19 cellular contexts compared by ENCODE assay signal in the genomic region with DNA sequence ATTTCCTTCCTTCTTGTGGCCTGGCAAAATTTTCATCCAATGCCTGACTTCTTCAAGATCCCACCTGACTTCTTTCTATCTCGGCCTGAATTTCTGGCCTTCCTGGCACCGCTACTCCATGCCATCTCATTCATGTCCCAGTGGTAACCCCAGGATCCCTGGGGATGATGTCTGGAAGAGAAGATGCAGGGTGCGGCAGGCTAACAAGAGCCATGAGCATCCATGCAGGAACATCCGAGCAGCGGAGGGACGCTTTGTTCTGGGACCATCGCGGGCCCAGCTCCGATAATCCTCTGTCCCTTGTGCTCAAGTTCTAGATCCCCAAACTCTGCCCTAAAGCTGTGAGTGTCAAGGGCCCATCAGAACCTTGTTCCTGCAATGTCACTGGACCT. TPM values are rescaled to one million over a fixed set of nuclear protein-coding genes. Genes with fewer than 3 reads are reported as not detected.
A peak's percentile ranks its signal among the peaks of the same experiment; 100 is the strongest.
DNase-seq lines count a peak whose midpoint lies in the region; ATAC-seq and TF ChIP-seq lines count a peak whose summit lies in the region.
"Had no signal": no experiment of that assay in that cellular context is flagged by ENCODE, and none has a peak within 500 bp of the region (broad histone marks: within the 10 kb centered on the region; RNA-seq: fewer than 3 reads in every experiment).

No MANE protein-coding gene starts in this region.

- H3K9ac ChIP-seq in skeletal muscle tissue (ENCODE audit: low read depth in 1 of 3, low read length in 3 of 3) = peak overlapping the region in 2 of 3 donors; percentile 20 to 50

- intact Hi-C loops in lower lobe of right lung (cut with DNase I) = no loop called here

- no peak for TF ChIP-seq CTCF in chondrocyte (IDR thresholded peaks at IDR 0.05)
- TF ChIP-seq CTCF in lower lobe of right lung (IDR thresholded peaks at IDR 0.05) = no peak

- no peaks in the 10 kb centered on the region for H3K27me3 ChIP-seq in lower lobe of right lung (ENCODE audit: low read depth)
- peaks cover 0 to 3% (median 0%) of the 10 kb centered on the region in 3 donors for H3K27me3 ChIP-seq in skeletal muscle tissue (ENCODE audit: control insufficient read depth in 3 of 3, insufficient read depth in 3 of 3, low read length in 3 of 3)
- 0 out of 2 replicates have a peak, but pooled peaks cover under 1% of the 10 kb centered on the region for H3K27me3 ChIP-seq in H7 (ENCODE audit: control insufficient read depth, insufficient read depth, low read length)

- H3K36me3 ChIP-seq in lower lobe of right lung = no peaks in the 10 kb centered on the region
- peaks cover 0 to 11% (median 5%) of the 10 kb centered on the region in 3 donors for H3K36me3 ChIP-seq in skeletal muscle tissue (ENCODE audit: control insufficient read depth in 3 of 3, insufficient read depth in 3 of 3, low read length in 3 of 3)
- no peaks in the 10 kb centered on the region for H3K36me3 ChIP-seq in H7 (replicated peaks; ENCODE audit: control insufficient read depth, insufficient read depth, low read length)

- H3K27ac ChIP-seq in lower lobe of right lung (no peak overlapping the region), skeletal muscle tissue (ENCODE audit: low read depth, low read length) (no peak overlapping the region)
- H3K27ac ChIP-seq: RWPE1 had no signal

- no peak overlapping the region for H3K4me3 Mint-ChIP-seq in chondrocyte (ENCODE audit: unreplicated experiment)

- no peak for ATAC-seq in lower lobe of right lung
- ATAC-seq: HCT116, PC-3 had no signal

- DNase-seq in activated gamma-delta T cell treated with Interleukin-2 at 50 U/mL for 16 hours (peak; percentile 1), activated gamma-delta T cell (lab: John Stamatoyannopoulos, UW) (no peak), chondrocyte (ENCODE audit: low spot score) (peak; percentile 66), lower lobe of right lung (peak; percentile 15), UCSD-AML1 (lab: John Stamatoyannopoulos, UW; ENCODE audit: unreplicated experiment) (no peak), H7 (no peak)
- DNase-seq: C1 segment of cervical spinal cord, DMS79 treated with DMSO at 0.1 percent for 48 hours, KBM-7, MV-4-11, NCI-H1436 treated with DMSO at 0.1 percent for 48 hours, NCI-H2029 treated with DMSO at 0.1 percent for 48 hours, NCI-H82, PC-3 had no signal

- no peaks in the 10 kb centered on the region for H3K36me3 Mint-ChIP-seq in chondrocyte (ENCODE audit: low read depth)

- H3K27me3 Mint-ChIP-seq in chondrocyte (ENCODE audit: low read depth) = peaks cover 10% of the 10 kb centered on the region

- H3K4me1 ChIP-seq in lower lobe of right lung (no peaks in the 10 kb centered on the region), skeletal muscle tissue (ENCODE audit: control insufficient read depth in 3 of 3, insufficient read depth in 3 of 3, low read length in 3 of 3) (peaks cover 12 to 35% (median 29%) of the 10 kb centered on the region in 3 donors)

- H3K9me3 ChIP-seq in lower lobe of right lung (no peaks in the 10 kb centered on the region), skeletal muscle tissue (ENCODE audit: control insufficient read depth in 3 of 3, low read length in 3 of 3) (no peaks in the 10 kb centered on the region)

- no peak overlapping the region for H3K27ac Mint-ChIP-seq in chondrocyte (ENCODE audit: unreplicated experiment)

- no peak overlapping the region for H3K4me3 ChIP-seq in lower lobe of right lung
- no peak overlapping the region for H3K4me3 ChIP-seq in skeletal muscle tissue (ENCODE audit: low read length in 3 of 3)
- no peak overlapping the region for H3K4me3 ChIP-seq in H7 (ENCODE audit: insufficient read depth, low read depth, low read length)

- H3K4me1 Mint-ChIP-seq in chondrocyte (ENCODE audit: low read depth) = peaks cover 18% of the 10 kb centered on the region

- no peaks in the 10 kb centered on the region for H3K9me3 Mint-ChIP-seq in chondrocyte (ENCODE audit: low read depth)

RNA-seq across cellular contexts. Expression of gene MYL3, which starts 10.9 kb away (rescaled TPM):
- total RNA-seq in chondrocyte (0.22 to 0.82 TPM in 2 of 3 replicates, not detected in the other), lower lobe of right lung (2.0 TPM), skeletal muscle tissue (53.2 TPM)
- total RNA-seq in H7 (2014; rRNA removed; shearing (Covaris generic)) = 3.0 and 4.1 TPM in 2 replicates
- total RNA-seq: A673, NCI-H460, PC-3 had no signal

RNA-seq across cellular contexts. Expression of gene PTH1R, which starts 25.2 kb away (rescaled TPM):
- total RNA-seq in chondrocyte (2.4 to 6.3 TPM (median 3.1 TPM) in 3 replicates), lower lobe of right lung (14.5 TPM), skeletal muscle tissue (9.4 TPM)
- 32.3 and 35.2 TPM in 2 replicates for total RNA-seq in H7 (2014; rRNA removed; shearing (Covaris generic))
- total RNA-seq: PC-3 had no signal

Comparison
In these comparisons a context has a peak if more than half of its experiments do, and no peak if none do; other contexts are left out.
1. DNase-seq: peak in activated gamma-delta T cell treated with Interleukin-2 at 50 U/mL for 16 hours (single experiment), chondrocyte (single experiment) and lower lobe of right lung (single experiment); none in activated gamma-delta T cell (single experiment), UCSD-AML1 (single experiment) and H7 (single experiment).
2. RNA of gene MYL3, which starts 10.9 kb away (total RNA-seq): 53.2 TPM in skeletal muscle tissue (single experiment); 3.0 to 4.1 TPM in H7, 2.0 TPM in lower lobe of right lung (single experiment) and 0.22 to 0.82 TPM in chondrocyte; every median in the first group is over 10 times any median in the second.